Comparison of ENCODE assay signal across 1 cellular context in genomic region chr13:113838711-113839201, GRCh38.
TF ChIP-seq lines count a peak whose summit lies in the region.

No MANE protein-coding gene starts in this region.

TF ChIP-seq in HepG2, 621 proteins besides CTCF, POLR2A, EP300 and RAD21 (continued from another document):
- TF ChIP-seq ZNF687 (CRISPR knock-in tag; IDR thresholded peaks at IDR 0.05) (no peak), RCOR2 (CRISPR knock-in tag; IDR thresholded peaks at IDR 0.05) (no peak), AGO2 (optimal IDR thresholded peaks at IDR 0.05; ENCODE audit: low read depth, low read length) (no peak), ZNF780A (CRISPR knock-in tag; IDR thresholded peaks at IDR 0.05) (no peak), DR1 (CRISPR knock-in tag; IDR thresholded peaks at IDR 0.05) (no peak), ELF3 (CRISPR knock-in tag; IDR thresholded peaks at IDR 0.05) (no peak), ZFP82 (CRISPR knock-in tag; IDR thresholded peaks at IDR 0.05; ENCODE audit: borderline replicate concordance) (no peak), ZNF451 (CRISPR knock-in tag; IDR thresholded peaks at IDR 0.05) (no peak), HMG20B (CRISPR knock-in tag; conservative IDR thresholded peaks at IDR 0.05) (no peak), ZNF496 (CRISPR knock-in tag; IDR thresholded peaks at IDR 0.05; ENCODE audit: insufficient replicate concordance) (no peak), MED13 (CRISPR knock-in tag; IDR thresholded peaks at IDR 0.05) (no peak), HMGA1 (CRISPR knock-in tag; conservative IDR thresholded peaks at IDR 0.05) (no peak), FOXJ3 (CRISPR knock-in tag; IDR thresholded peaks at IDR 0.05; ENCODE audit: borderline replicate concordance) (no peak), BORCS8-MEF2B (CRISPR knock-in tag; IDR thresholded peaks at IDR 0.05) (no peak), SP2 (CRISPR knock-in tag; IDR thresholded peaks at IDR 0.05) (no peak), ZSCAN21 (CRISPR knock-in tag; IDR thresholded peaks at IDR 0.05; ENCODE audit: borderline replicate concordance) (no peak)
- TF ChIP-seq, protein P1, sequence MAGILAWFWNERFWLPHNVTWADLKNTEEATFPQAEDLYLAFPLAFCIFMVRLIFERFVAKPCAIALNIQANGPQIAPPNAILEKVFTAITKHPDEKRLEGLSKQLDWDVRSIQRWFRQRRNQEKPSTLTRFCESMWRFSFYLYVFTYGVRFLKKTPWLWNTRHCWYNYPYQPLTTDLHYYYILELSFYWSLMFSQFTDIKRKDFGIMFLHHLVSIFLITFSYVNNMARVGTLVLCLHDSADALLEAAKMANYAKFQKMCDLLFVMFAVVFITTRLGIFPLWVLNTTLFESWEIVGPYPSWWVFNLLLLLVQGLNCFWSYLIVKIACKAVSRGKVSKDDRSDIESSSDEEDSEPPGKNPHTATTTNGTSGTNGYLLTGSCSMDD (CRISPR knock-in tag; IDR thresholded peaks at IDR 0.05), result no peak
- TF ChIP-seq, protein P2, sequence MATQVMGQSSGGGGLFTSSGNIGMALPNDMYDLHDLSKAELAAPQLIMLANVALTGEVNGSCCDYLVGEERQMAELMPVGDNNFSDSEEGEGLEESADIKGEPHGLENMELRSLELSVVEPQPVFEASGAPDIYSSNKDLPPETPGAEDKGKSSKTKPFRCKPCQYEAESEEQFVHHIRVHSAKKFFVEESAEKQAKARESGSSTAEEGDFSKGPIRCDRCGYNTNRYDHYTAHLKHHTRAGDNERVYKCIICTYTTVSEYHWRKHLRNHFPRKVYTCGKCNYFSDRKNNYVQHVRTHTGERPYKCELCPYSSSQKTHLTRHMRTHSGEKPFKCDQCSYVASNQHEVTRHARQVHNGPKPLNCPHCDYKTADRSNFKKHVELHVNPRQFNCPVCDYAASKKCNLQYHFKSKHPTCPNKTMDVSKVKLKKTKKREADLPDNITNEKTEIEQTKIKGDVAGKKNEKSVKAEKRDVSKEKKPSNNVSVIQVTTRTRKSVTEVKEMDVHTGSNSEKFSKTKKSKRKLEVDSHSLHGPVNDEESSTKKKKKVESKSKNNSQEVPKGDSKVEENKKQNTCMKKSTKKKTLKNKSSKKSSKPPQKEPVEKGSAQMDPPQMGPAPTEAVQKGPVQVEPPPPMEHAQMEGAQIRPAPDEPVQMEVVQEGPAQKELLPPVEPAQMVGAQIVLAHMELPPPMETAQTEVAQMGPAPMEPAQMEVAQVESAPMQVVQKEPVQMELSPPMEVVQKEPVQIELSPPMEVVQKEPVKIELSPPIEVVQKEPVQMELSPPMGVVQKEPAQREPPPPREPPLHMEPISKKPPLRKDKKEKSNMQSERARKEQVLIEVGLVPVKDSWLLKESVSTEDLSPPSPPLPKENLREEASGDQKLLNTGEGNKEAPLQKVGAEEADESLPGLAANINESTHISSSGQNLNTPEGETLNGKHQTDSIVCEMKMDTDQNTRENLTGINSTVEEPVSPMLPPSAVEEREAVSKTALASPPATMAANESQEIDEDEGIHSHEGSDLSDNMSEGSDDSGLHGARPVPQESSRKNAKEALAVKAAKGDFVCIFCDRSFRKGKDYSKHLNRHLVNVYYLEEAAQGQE (IDR thresholded peaks at IDR 0.05; ENCODE audit: borderline replicate concordance in 1 of 2, low read depth in 1 of 2, low read length in 2 of 2), result no peak
